ENCODE assay signal across 27 cellular contexts in the genomic region with DNA sequence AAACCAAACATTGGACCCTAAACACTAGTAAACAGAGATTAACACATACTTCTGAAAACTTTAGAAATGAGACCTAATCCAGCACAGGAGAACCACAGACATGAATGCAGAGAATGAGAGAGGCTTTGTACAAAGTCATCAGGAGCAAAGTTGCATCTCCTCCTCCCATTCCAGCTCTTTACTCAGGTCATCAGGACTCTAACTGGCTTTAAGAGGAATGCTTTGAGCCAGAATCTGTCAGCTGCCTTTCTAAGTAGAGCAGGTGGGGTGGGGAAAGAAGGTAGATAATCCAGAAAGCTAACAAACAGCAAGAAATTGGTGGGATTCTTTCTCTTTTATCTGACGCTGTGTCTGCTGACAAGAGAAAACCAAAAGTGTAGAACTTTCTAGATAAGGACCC.
"Had no signal": no experiment of that assay in that cellular context is flagged by ENCODE, and none has a peak within 500 bp of the region (broad histone marks: within the 10 kb centered on the region; RNA-seq: fewer than 3 reads in every experiment).

No MANE protein-coding gene starts in this region.

- H3K4me1 ChIP-seq: left ventricle myocardium inferior, prostate gland, sigmoid colon, testis, thyroid gland, transverse colon, upper lobe of left lung, vagina had no signal

- H3K36me3 ChIP-seq: left ventricle myocardium inferior, pancreas, prostate gland, sigmoid colon, stomach, thyroid gland, transverse colon, upper lobe of left lung, vagina had no signal

- H3K9me3 Mint-ChIP-seq: naive thymus-derived CD4-positive, alpha-beta T cell; natural killer cell treated with Interleukin-12 subunit alpha and Interleukin-12 subunit beta and Interleukin-15 and Interleukin-18, amount 100 ng/mL, for 72 hours; stimulated activated naive B cell treated with anti-CD40 and anti-IgM and Interleukin-4, amounts not matched to agents 10 μg/mL and 1 μg/mL and 100 μg/mL, for 72 hours had no signal

- H3K27ac ChIP-seq: hepatocyte, left ventricle myocardium inferior, pancreas, prostate gland, sigmoid colon, stomach, testis, thyroid gland, transverse colon, upper lobe of left lung, vagina had no signal

- H3K4me3 ChIP-seq: hepatocyte, left ventricle myocardium inferior, lung, mucosa of descending colon, pancreas, prostate gland, sigmoid colon, stomach, testis, thyroid gland, transverse colon, upper lobe of left lung, vagina had no signal

- H3K79me2 ChIP-seq: hepatocyte had no signal

- H3K27ac Mint-ChIP-seq: naive thymus-derived CD4-positive, alpha-beta T cell; natural killer cell treated with Interleukin-12 subunit alpha and Interleukin-12 subunit beta and Interleukin-15 and Interleukin-18, amount 100 ng/mL, for 72 hours; stimulated activated naive B cell treated with anti-CD40 and anti-IgM and Interleukin-4, amounts not matched to agents 10 μg/mL and 1 μg/mL and 100 μg/mL, for 72 hours had no signal

- H3K36me3 Mint-ChIP-seq: naive thymus-derived CD4-positive, alpha-beta T cell; natural killer cell treated with Interleukin-12 subunit alpha and Interleukin-12 subunit beta and Interleukin-15 and Interleukin-18, amount 100 ng/mL, for 72 hours; stimulated activated naive B cell treated with anti-CD40 and anti-IgM and Interleukin-4, amounts not matched to agents 10 μg/mL and 1 μg/mL and 100 μg/mL, for 72 hours had no signal

- H3K4me3 Mint-ChIP-seq: naive thymus-derived CD4-positive, alpha-beta T cell; natural killer cell treated with Interleukin-12 subunit alpha and Interleukin-12 subunit beta and Interleukin-15 and Interleukin-18, amount 100 ng/mL, for 72 hours; stimulated activated naive B cell treated with anti-CD40 and anti-IgM and Interleukin-4, amounts not matched to agents 10 μg/mL and 1 μg/mL and 100 μg/mL, for 72 hours had no signal

- H3K9me3 ChIP-seq: left ventricle myocardium inferior, mucosa of descending colon, pancreas, prostate gland, sigmoid colon, stomach, testis, thyroid gland, transverse colon, upper lobe of left lung, vagina had no signal

- ATAC-seq: mucosa of descending colon; naive thymus-derived CD4-positive, alpha-beta T cell; natural killer cell treated with Interleukin-12 subunit alpha and Interleukin-12 subunit beta and Interleukin-15 and Interleukin-18, amount 100 ng/mL, for 72 hours; right cardiac atrium; stimulated activated naive B cell treated with anti-CD40 and anti-IgM and Interleukin-4, amounts not matched to agents 10 μg/mL and 1 μg/mL and 100 μg/mL, for 72 hours; stimulated activated naive CD8-positive, alpha-beta T cell treated with anti-CD3 and anti-CD28 coated beads, Interleukin-15, Interleukin-2, amounts not matched to agents 100 U/mL and 50 U/mL, for 24 hours had no signal

- H3K27me3 ChIP-seq: hepatocyte, pancreas, sigmoid colon, stomach, testis, thyroid gland, transverse colon, upper lobe of left lung, vagina had no signal

- H2AFZ ChIP-seq: hepatocyte had no signal

- H3K27me3 Mint-ChIP-seq: natural killer cell treated with Interleukin-12 subunit alpha and Interleukin-12 subunit beta and Interleukin-15 and Interleukin-18, amount 100 ng/mL, for 72 hours; stimulated activated naive B cell treated with anti-CD40 and anti-IgM and Interleukin-4, amounts not matched to agents 10 μg/mL and 1 μg/mL and 100 μg/mL, for 72 hours had no signal

- DNase-seq: islet precursor cell; left ventricle myocardium inferior; midbrain; mucosa of descending colon; naive thymus-derived CD4-positive, alpha-beta T cell; posterior cingulate gyrus; retina; right cardiac atrium; sigmoid colon; small intestine; stimulated activated CD4-positive, alpha-beta T cell treated with anti-CD3 and anti-CD28 coated beads, Interleukin-1b, Interleukin-23, amount 100 ng/mL, for 48 hours; stimulated activated CD4-positive, alpha-beta T cell treated with anti-CD3 and anti-CD28 coated beads, Interleukin-2, amount 100 ng/mL, for 48 hours; stimulated activated CD4-positive, alpha-beta T cell treated with anti-CD3 and anti-CD28 coated beads, Interleukin-4, amount 100 ng/mL, for 4 hours; stimulated activated CD8-positive, alpha-beta memory T cell treated with anti-CD3 and anti-CD28 coated beads, Interleukin-4, amount 100 ng/mL, for 48 hours; stimulated activated naive B cell treated with anti-CD40 and anti-IgM and Interleukin-4, amounts not matched to agents 10 μg/mL and 1 μg/mL and 100 μg/mL, for 72 hours; stimulated activated naive CD8-positive, alpha-beta T cell treated with anti-CD3 and anti-CD28 coated beads, Interleukin-15, Interleukin-2, amounts not matched to agents 100 U/mL and 50 U/mL, for 24 hours; stomach; testis; thyroid gland; transverse colon; upper lobe of left lung had no signal

- H3K4me1 Mint-ChIP-seq: stimulated activated naive B cell treated with anti-CD40 and anti-IgM and Interleukin-4, amounts not matched to agents 10 μg/mL and 1 μg/mL and 100 μg/mL, for 72 hours had no signal
